13 cellular contexts compared by ENCODE assay signal in genomic region chr7:16062269-16062668, GRCh38.
DNase-seq lines count a peak whose midpoint lies in the region; ATAC-seq, FAIRE-seq and TF ChIP-seq lines count a peak whose summit lies in the region.
"Had no signal": no experiment of that assay in that cellular context is flagged by ENCODE, and none has a peak within 500 bp of the region (broad histone marks: within the 10 kb centered on the region; RNA-seq: fewer than 3 reads in every experiment).

No MANE protein-coding gene starts in this region.

- intact Hi-C loops in pancreas (cut with DNase I): loop anchor here in 1 of 3 donors (10.0 kb wide), 1 partner anchor 757 kb away; no protein-coding TSS in a partner anchor

- no peaks in the 10 kb centered on the region for H3K27me3 ChIP-seq in pancreas

- no peaks in the 10 kb centered on the region for H3K36me3 Mint-ChIP-seq in stimulated activated memory B cell treated with anti-CD40 and anti-IgM and Interleukin-4, amounts not matched to agents 10 μg/mL and 1 μg/mL and 100 μg/mL, for 72 hours

- H3K4me3 ChIP-seq in fibroblast of pulmonary artery (replicated peaks; ENCODE audit: low read depth, low read length) (no peak overlapping the region), pancreas (no peak overlapping the region)
- H3K4me3 ChIP-seq: coronary artery had no signal

- no peak overlapping the region for H3K27ac ChIP-seq in pancreas

- no peaks in the 10 kb centered on the region for H3K36me3 ChIP-seq in pancreas

- H3K4me1 Mint-ChIP-seq in stimulated activated memory B cell treated with anti-CD40 and anti-IgM and Interleukin-4, amounts not matched to agents 10 μg/mL and 1 μg/mL and 100 μg/mL, for 72 hours: no peaks in the 10 kb centered on the region

- no peaks in the 10 kb centered on the region for H3K9me3 Mint-ChIP-seq in stimulated activated memory B cell treated with anti-CD40 and anti-IgM and Interleukin-4, amounts not matched to agents 10 μg/mL and 1 μg/mL and 100 μg/mL, for 72 hours
- H3K9me3 Mint-ChIP-seq: activated T-cell treated with anti-CD3 and anti-CD28 coated beads, Interleukin-2, amount 50 U/mL, for 72 hours had no signal

- no peak for FAIRE-seq in pancreas (lab: Jason Lieb, UNC)

- H3K27me3 Mint-ChIP-seq in stimulated activated memory B cell treated with anti-CD40 and anti-IgM and Interleukin-4, amounts not matched to agents 10 μg/mL and 1 μg/mL and 100 μg/mL, for 72 hours: no peaks in the 10 kb centered on the region

- H3K27ac Mint-ChIP-seq in stimulated activated memory B cell treated with anti-CD40 and anti-IgM and Interleukin-4, amounts not matched to agents 10 μg/mL and 1 μg/mL and 100 μg/mL, for 72 hours: no peak overlapping the region

- H3K9me3 ChIP-seq in pancreas: no peaks in the 10 kb centered on the region
- H3K9me3 ChIP-seq: Caco-2 had no signal

- H3K4me1 ChIP-seq in pancreas: peaks cover 0 to 6% (median 4%) of the 10 kb centered on the region in 3 donors
- H3K4me1 ChIP-seq: Caco-2 had no signal

- DNase-seq in Daoy (ENCODE audit: low read depth) (peak; percentile 3), RPMI7951 (ENCODE audit: low read depth) (peak; percentile 48), fibroblast of pulmonary artery (ENCODE audit: low read depth) (peak; percentile 84), pancreas (no peak), UCSD-AML1 (lab: John Stamatoyannopoulos, UW; ENCODE audit: unreplicated experiment) (no peak)
- DNase-seq: activated T-cell treated with anti-CD3 and anti-CD28 coated beads, Interleukin-2, amount 50 U/mL, for 72 hours; Caco-2; NCI-H1092; NCI-H774 had no signal

- TF ChIP-seq CTCF in fibroblast of pulmonary artery (IDR thresholded peaks at IDR 0.05; ENCODE audit: low read length, missing control alignments): no peak
- TF ChIP-seq CTCF in pancreas (IDR thresholded peaks at IDR 0.05): no peak

- 20 to 28% methylated on average over 1 of the region's 1 CpG for WGBS in pancreas, 2 donors

- H3K4me3 Mint-ChIP-seq in stimulated activated memory B cell treated with anti-CD40 and anti-IgM and Interleukin-4, amounts not matched to agents 10 μg/mL and 1 μg/mL and 100 μg/mL, for 72 hours: no peak overlapping the region
- H3K4me3 Mint-ChIP-seq: activated T-cell treated with anti-CD3 and anti-CD28 coated beads, Interleukin-2, amount 50 U/mL, for 72 hours had no signal

- ATAC-seq in pancreas: peak in 3 of 4 donors; percentile 29 to 71 (median 61)
- no peak for ATAC-seq in stimulated activated memory B cell treated with anti-CD40 and anti-IgM and Interleukin-4, amounts not matched to agents 10 μg/mL and 1 μg/mL and 100 μg/mL, for 72 hours
- ATAC-seq in GM18519 (IDR thresholded peaks at IDR 0.05; ENCODE audit: low FRiP score, unreplicated experiment): no peak
- no peak for ATAC-seq in GM21723 (IDR thresholded peaks at IDR 0.05; ENCODE audit: unreplicated experiment)
- ATAC-seq: activated T-cell treated with anti-CD3 and anti-CD28 coated beads, Interleukin-2, amount 50 U/mL, for 72 hours had no signal

Comparison
In these comparisons a context has a peak if more than half of its experiments do, and no peak if none do; other contexts are left out.
1. DNase-seq: peak in Daoy (single experiment), RPMI7951 (single experiment) and fibroblast of pulmonary artery (single experiment); none in pancreas (0 of 6) and UCSD-AML1 (single experiment).
2. ATAC-seq: peak in pancreas (3 of 4); none in stimulated activated memory B cell treated with anti-CD40 and anti-IgM and Interleukin-4, amounts not matched to agents 10 μg/mL and 1 μg/mL and 100 μg/mL, for 72 hours (single experiment), GM18519 (single experiment) and GM21723 (single experiment).